ENCODE assay signal across 1 cellular context in the genomic region with DNA sequence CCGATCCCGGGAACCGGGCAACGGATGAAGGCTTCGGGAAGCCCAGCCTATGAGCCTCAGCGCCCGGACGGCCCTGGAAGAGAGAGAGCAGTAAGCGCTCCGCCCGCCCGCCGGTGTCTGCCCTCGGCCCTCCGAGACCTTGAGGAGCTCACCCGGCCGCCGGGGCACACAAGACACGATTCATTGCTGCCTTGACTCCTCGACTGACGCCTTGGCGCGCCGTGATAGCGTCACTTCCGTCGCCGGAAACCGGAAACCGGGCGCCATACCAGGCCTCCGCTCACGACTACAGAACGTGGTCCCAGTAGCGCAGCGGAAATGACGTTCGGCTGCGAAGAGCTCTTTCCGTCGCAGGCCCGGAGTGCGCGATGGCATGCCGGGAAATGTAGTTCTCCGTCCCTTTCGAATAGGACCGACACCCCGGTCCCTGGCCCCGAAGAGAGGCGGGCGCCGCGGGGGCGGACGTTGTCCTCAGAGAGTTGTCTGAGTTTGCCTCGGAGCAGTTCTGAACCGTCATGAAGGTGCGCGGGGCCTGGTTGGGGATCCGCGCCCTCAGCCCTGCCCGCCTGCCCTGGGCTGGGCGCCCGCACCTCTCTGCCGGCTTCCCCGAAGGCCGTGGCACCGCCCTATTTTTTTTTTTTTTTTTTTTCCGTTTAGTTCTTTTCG.
TF ChIP-seq lines count a peak whose summit lies in the region.

Gene UQCC4 (minus strand): TSS at position 208 of the 666 bp plus-strand sequence. CDS start 24 bp downstream, at position 184.

TF ChIP-seq in GM23338, 12 proteins besides CTCF, POLR2A, EP300 and RAD21 (continued from another document):
- TF ChIP-seq, protein P1, sequence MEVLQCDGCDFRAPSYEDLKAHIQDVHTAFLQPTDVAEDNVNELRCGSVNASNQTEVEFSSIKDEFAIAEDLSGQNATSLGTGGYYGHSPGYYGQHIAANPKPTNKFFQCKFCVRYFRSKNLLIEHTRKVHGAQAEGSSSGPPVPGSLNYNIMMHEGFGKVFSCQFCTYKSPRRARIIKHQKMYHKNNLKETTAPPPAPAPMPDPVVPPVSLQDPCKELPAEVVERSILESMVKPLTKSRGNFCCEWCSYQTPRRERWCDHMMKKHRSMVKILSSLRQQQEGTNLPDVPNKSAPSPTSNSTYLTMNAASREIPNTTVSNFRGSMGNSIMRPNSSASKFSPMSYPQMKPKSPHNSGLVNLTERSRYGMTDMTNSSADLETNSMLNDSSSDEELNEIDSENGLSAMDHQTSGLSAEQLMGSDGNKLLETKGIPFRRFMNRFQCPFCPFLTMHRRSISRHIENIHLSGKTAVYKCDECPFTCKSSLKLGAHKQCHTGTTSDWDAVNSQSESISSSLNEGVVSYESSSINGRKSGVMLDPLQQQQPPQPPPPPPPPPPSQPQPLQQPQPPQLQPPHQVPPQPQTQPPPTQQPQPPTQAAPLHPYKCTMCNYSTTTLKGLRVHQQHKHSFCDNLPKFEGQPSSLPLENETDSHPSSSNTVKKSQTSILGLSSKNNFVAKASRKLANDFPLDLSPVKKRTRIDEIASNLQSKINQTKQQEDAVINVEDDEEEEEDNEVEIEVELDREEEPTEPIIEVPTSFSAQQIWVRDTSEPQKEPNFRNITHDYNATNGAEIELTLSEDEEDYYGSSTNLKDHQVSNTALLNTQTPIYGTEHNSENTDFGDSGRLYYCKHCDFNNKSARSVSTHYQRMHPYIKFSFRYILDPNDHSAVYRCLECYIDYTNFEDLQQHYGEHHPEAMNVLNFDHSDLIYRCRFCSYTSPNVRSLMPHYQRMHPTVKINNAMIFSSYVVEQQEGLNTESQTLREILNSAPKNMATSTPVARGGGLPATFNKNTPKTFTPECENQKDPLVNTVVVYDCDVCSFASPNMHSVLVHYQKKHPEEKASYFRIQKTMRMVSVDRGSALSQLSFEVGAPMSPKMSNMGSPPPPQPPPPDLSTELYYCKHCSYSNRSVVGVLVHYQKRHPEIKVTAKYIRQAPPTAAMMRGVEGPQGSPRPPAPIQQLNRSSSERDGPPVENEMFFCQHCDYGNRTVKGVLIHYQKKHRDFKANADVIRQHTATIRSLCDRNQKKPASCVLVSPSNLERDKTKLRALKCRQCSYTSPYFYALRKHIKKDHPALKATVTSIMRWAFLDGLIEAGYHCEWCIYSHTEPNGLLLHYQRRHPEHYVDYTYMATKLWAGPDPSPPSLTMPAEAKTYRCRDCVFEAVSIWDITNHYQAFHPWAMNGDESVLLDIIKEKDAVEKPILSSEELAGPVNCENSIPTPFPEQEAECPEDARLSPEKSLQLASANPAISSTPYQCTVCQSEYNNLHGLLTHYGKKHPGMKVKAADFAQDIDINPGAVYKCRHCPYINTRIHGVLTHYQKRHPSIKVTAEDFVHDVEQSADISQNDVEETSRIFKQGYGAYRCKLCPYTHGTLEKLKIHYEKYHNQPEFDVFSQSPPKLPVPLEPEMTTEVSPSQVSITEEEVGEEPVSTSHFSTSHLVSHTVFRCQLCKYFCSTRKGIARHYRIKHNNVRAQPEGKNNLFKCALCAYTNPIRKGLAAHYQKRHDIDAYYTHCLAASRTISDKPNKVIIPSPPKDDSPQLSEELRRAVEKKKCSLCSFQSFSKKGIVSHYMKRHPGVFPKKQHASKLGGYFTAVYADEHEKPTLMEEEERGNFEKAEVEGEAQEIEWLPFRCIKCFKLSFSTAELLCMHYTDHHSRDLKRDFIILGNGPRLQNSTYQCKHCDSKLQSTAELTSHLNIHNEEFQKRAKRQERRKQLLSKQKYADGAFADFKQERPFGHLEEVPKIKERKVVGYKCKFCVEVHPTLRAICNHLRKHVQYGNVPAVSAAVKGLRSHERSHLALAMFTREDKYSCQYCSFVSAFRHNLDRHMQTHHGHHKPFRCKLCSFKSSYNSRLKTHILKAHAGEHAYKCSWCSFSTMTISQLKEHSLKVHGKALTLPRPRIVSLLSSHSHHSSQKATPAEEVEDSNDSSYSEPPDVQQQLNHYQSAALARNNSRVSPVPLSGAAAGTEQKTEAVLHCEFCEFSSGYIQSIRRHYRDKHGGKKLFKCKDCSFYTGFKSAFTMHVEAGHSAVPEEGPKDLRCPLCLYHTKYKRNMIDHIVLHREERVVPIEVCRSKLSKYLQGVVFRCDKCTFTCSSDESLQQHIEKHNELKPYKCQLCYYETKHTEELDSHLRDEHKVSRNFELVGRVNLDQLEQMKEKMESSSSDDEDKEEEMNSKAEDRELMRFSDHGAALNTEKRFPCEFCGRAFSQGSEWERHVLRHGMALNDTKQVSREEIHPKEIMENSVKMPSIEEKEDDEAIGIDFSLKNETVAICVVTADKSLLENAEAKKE (CRISPR knock-in tag; IDR thresholded peaks at IDR 0.05): no peak
- TF ChIP-seq POLR2AphosphoS5 (IDR thresholded peaks at IDR 0.05; ENCODE audit: low read depth) (peak; percentile 74), EZH2 (IDR thresholded peaks at IDR 0.05; ENCODE audit: low read depth, unreplicated experiment) (no peak), ZNF114 (CRISPR knock-in tag; IDR thresholded peaks at IDR 0.05) (no peak), EZH2phosphoT487 (IDR thresholded peaks at IDR 0.05; ENCODE audit: unreplicated experiment) (no peak), NANOG (IDR thresholded peaks at IDR 0.05; ENCODE audit: borderline replicate concordance) (no peak), REST (IDR thresholded peaks at IDR 0.05; ENCODE audit: unreplicated experiment) (no peak), ZNF331 (CRISPR knock-in tag; IDR thresholded peaks at IDR 0.05; ENCODE audit: low read depth) (no peak)
- TF ChIP-seq, protein P2, sequence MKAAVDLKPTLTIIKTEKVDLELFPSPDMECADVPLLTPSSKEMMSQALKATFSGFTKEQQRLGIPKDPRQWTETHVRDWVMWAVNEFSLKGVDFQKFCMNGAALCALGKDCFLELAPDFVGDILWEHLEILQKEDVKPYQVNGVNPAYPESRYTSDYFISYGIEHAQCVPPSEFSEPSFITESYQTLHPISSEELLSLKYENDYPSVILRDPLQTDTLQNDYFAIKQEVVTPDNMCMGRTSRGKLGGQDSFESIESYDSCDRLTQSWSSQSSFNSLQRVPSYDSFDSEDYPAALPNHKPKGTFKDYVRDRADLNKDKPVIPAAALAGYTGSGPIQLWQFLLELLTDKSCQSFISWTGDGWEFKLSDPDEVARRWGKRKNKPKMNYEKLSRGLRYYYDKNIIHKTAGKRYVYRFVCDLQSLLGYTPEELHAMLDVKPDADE (IDR thresholded peaks at IDR 0.05): peak; percentile 99
